8 cellular contexts compared by ENCODE assay signal in genomic region chr20:45322952-45323383, GRCh38. TPM values are rescaled to one million over a fixed set of nuclear protein-coding genes. Genes with fewer than 3 reads are reported as not detected.
DNase-seq lines count a peak whose midpoint lies in the region; ATAC-seq and TF ChIP-seq lines count a peak whose summit lies in the region.

No MANE protein-coding gene starts in this region.

- peak; percentile 42 for ATAC-seq in esophagus mucosa

- no peaks in the 10 kb centered on the region for H3K36me3 ChIP-seq in parathyroid adenoma (ENCODE audit: control insufficient read depth, insufficient read depth, low read length)
- no peaks in the 10 kb centered on the region for H3K36me3 ChIP-seq in CD8-positive, alpha-beta memory T cell (ENCODE audit: insufficient read depth, low read length)

- no peak overlapping the region for H3K27ac Mint-ChIP-seq in activated naive CD4-positive, alpha-beta T cell treated with anti-CD3 and anti-CD28 coated beads for 36 hours
- peak overlapping the region in 1 of 8 donors; percentile 89 for H3K27ac Mint-ChIP-seq in CD8-positive, alpha-beta memory T cell

- H3K4me1 ChIP-seq in parathyroid adenoma = no peaks in the 10 kb centered on the region
- peaks cover 26% of the 10 kb centered on the region for H3K4me1 ChIP-seq in CD8-positive, alpha-beta memory T cell (ENCODE audit: insufficient read depth, low read length)

- no peak overlapping the region for H3K27ac ChIP-seq in parathyroid adenoma
- no peak overlapping the region for H3K27ac ChIP-seq in CD8-positive, alpha-beta memory T cell (ENCODE audit: low read depth, low read length)

- intact Hi-C loops in activated naive CD4-positive, alpha-beta T cell treated with anti-CD3 and anti-CD28 coated beads for 36 hours (cut with micrococcal nuclease) = loop anchor here (1.0 kb wide), 2 partner anchors 114 to 127 kb away; no protein-coding TSS in a partner anchor

- TF ChIP-seq CTCF in parathyroid adenoma (IDR thresholded peaks at IDR 0.05) = peak; percentile 42

- POLR2A ChIA-PET in CD8-positive, alpha-beta memory T cell (lab: Charles Lee) = no interaction called here

- no peaks in the 10 kb centered on the region for H3K9me3 ChIP-seq in parathyroid adenoma (ENCODE audit: control insufficient read depth, low read length)
- H3K9me3 ChIP-seq in CD8-positive, alpha-beta memory T cell (ENCODE audit: low read length) = no peaks in the 10 kb centered on the region

- DNase-seq in activated naive CD4-positive, alpha-beta T cell treated with anti-CD3 and anti-CD28 coated beads for 36 hours = peak; percentile 54
- DNase-seq in activated naive CD4-positive, alpha-beta T cell treated with anti-CD3 and anti-CD28 coated beads, Interleukin-2, amount 50 U/mL, for 16 hours = no peak
- peak; percentile 92 for DNase-seq in OCI-M1 (lab: John Stamatoyannopoulos, UW)
- DNase-seq in stimulated activated CD4-positive, alpha-beta T cell treated with anti-CD3 and anti-CD28 coated beads, Interleukin-4, amount 100 ng/mL, for 24 hours = no peak
- no peak for DNase-seq in CD8-positive, alpha-beta memory T cell
- DNase-seq in AG08395 (ENCODE audit: low spot score) = no peak

- no peak overlapping the region for H3K9ac ChIP-seq in parathyroid adenoma

- H3K4me3 ChIP-seq in parathyroid adenoma (ENCODE audit: low read depth, low read length) = no peak overlapping the region
- no peak overlapping the region for H3K4me3 ChIP-seq in CD8-positive, alpha-beta memory T cell (ENCODE audit: low read length)

- no peaks in the 10 kb centered on the region for H3K27me3 ChIP-seq in parathyroid adenoma (ENCODE audit: control insufficient read depth, insufficient read depth, low read length)
- H3K27me3 ChIP-seq in CD8-positive, alpha-beta memory T cell (ENCODE audit: insufficient read depth, low read length, poor library complexity, severe bottlenecking) = no peaks in the 10 kb centered on the region

- H3K4me1 Mint-ChIP-seq in activated naive CD4-positive, alpha-beta T cell treated with anti-CD3 and anti-CD28 coated beads for 36 hours (ENCODE audit: low read depth) = peaks cover 26% of the 10 kb centered on the region
- peaks cover 20 to 25% (median 22%) of the 10 kb centered on the region in 3 donors for H3K4me1 Mint-ChIP-seq in CD8-positive, alpha-beta memory T cell

- H3K9me3 Mint-ChIP-seq in activated naive CD4-positive, alpha-beta T cell treated with anti-CD3 and anti-CD28 coated beads for 36 hours = no peaks in the 10 kb centered on the region
- no peaks in the 10 kb centered on the region for H3K9me3 Mint-ChIP-seq in CD8-positive, alpha-beta memory T cell

- CTCF ChIA-PET in activated naive CD4-positive, alpha-beta T cell treated with anti-CD3 and anti-CD28 coated beads for 36 hours (lab: Charles Lee) = interaction anchor here (0.9 to 9.1 kb wide), 12 partner anchors 8 to 448 kb away, joined by 3 to 116 read pairs (median 5); partner anchors contain the start of gene SYS1
- CTCF ChIA-PET in CD8-positive, alpha-beta memory T cell (lab: Charles Lee) = interaction anchor here (1.3 to 9.9 kb wide), 7 partner anchors 11 to 447 kb away, joined by 3 to 81 read pairs (median 7); partner anchors contain the start of gene SDC4

- H2AFZ ChIP-seq in parathyroid adenoma = peak overlapping the region; percentile 48

- H3K4me3 Mint-ChIP-seq in activated naive CD4-positive, alpha-beta T cell treated with anti-CD3 and anti-CD28 coated beads for 36 hours = no peak overlapping the region
- no peak overlapping the region for H3K4me3 Mint-ChIP-seq in CD8-positive, alpha-beta memory T cell

- H3K27me3 Mint-ChIP-seq in activated naive CD4-positive, alpha-beta T cell treated with anti-CD3 and anti-CD28 coated beads for 36 hours (ENCODE audit: low read depth) = no peaks in the 10 kb centered on the region
- no peaks in the 10 kb centered on the region for H3K27me3 Mint-ChIP-seq in CD8-positive, alpha-beta memory T cell

- no peaks in the 10 kb centered on the region for H3K79me2 ChIP-seq in parathyroid adenoma

- peaks cover 4% of the 10 kb centered on the region for H3K36me3 Mint-ChIP-seq in activated naive CD4-positive, alpha-beta T cell treated with anti-CD3 and anti-CD28 coated beads for 36 hours (ENCODE audit: low read depth)
- H3K36me3 Mint-ChIP-seq in CD8-positive, alpha-beta memory T cell = no peaks in the 10 kb centered on the region

- H3K4me2 ChIP-seq in parathyroid adenoma (ENCODE audit: low read length) = no peak overlapping the region

RNA-seq across cellular contexts. Expression of gene MATN4, which starts 14.9 kb away (rescaled TPM):
- 1 to 10 TPM; 1.0 to 1.5 TPM for total RNA-seq in activated naive CD4-positive, alpha-beta T cell treated with anti-CD3 and anti-CD28 coated beads for 36 hours
- 0.16 TPM for total RNA-seq in esophagus mucosa
- total RNA-seq in CD8-positive, alpha-beta memory T cell = under 1 TPM in 1 of 2 experiments, not detected in 1; 0.22 TPM
- polyA plus RNA-seq in CD8-positive, alpha-beta memory T cell = not detected

RNA-seq across cellular contexts. Expression of gene RBPJL, which starts 16.3 kb away (rescaled TPM):
- not detected for total RNA-seq in activated naive CD4-positive, alpha-beta T cell treated with anti-CD3 and anti-CD28 coated beads for 36 hours
- total RNA-seq in esophagus mucosa = not detected
- total RNA-seq in CD8-positive, alpha-beta memory T cell = not detected
- polyA plus RNA-seq in CD8-positive, alpha-beta memory T cell = not detected

RNA-seq across cellular contexts. Expression of gene SDC4, which starts 25.3 kb away (rescaled TPM):
- total RNA-seq in activated naive CD4-positive, alpha-beta T cell treated with anti-CD3 and anti-CD28 coated beads for 36 hours = 10 to 100 TPM; 28.4 to 31.4 TPM
- 99.1 TPM for total RNA-seq in esophagus mucosa
- 10 to 100 TPM; 91.3 to 98.1 TPM for total RNA-seq in CD8-positive, alpha-beta memory T cell
- polyA plus RNA-seq in CD8-positive, alpha-beta memory T cell = 1.5 TPM

RNA-seq across cellular contexts. Expression of gene SYS1, which starts 40.0 kb away (rescaled TPM):
- total RNA-seq in activated naive CD4-positive, alpha-beta T cell treated with anti-CD3 and anti-CD28 coated beads for 36 hours = 10 to 100 TPM; 24.0 to 26.0 TPM
- 13.7 TPM for total RNA-seq in esophagus mucosa
- total RNA-seq in CD8-positive, alpha-beta memory T cell = 10 to 100 TPM; 48.3 to 54.0 TPM
- 40.1 TPM for polyA plus RNA-seq in CD8-positive, alpha-beta memory T cell

RNA-seq across cellular contexts. Expression of gene TP53TG5, which starts 55.2 kb away (rescaled TPM):
- total RNA-seq in activated naive CD4-positive, alpha-beta T cell treated with anti-CD3 and anti-CD28 coated beads for 36 hours = 1 to 10 TPM in 1 of 2 experiments, under 1 TPM in 1; 0.59 to 1.0 TPM
- total RNA-seq in esophagus mucosa = 0.36 TPM
- total RNA-seq in CD8-positive, alpha-beta memory T cell = not detected
- not detected for polyA plus RNA-seq in CD8-positive, alpha-beta memory T cell

Comparison
In these comparisons a context has a peak if more than half of its experiments do, and no peak if none do; other contexts are left out.
1. DNase-seq: peak in activated naive CD4-positive, alpha-beta T cell treated with anti-CD3 and anti-CD28 coated beads for 36 hours (single experiment) and OCI-M1 (single experiment); none in activated naive CD4-positive, alpha-beta T cell treated with anti-CD3 and anti-CD28 coated beads, Interleukin-2, amount 50 U/mL, for 16 hours (single experiment), stimulated activated CD4-positive, alpha-beta T cell treated with anti-CD3 and anti-CD28 coated beads, Interleukin-4, amount 100 ng/mL, for 24 hours (single experiment), CD8-positive, alpha-beta memory T cell (0 of 5) and AG08395 (single experiment).